ENCODE assay signal across 1 cellular context in genomic region chr7:102099474-102099873, GRCh38.
TF ChIP-seq lines count a peak whose summit lies in the region.

No MANE protein-coding gene starts in this region.

TF ChIP-seq in HCT116, 20 proteins besides CTCF, POLR2A, EP300 and RAD21 (continued from another document):
- TF ChIP-seq TCF7L2 (IDR thresholded peaks at IDR 0.05; ENCODE audit: borderline replicate concordance, extremely low read depth, insufficient read depth, insufficient read length) (no peak), ZFX (IDR thresholded peaks at IDR 0.05) (no peak), SP1 (IDR thresholded peaks at IDR 0.05; ENCODE audit: low read depth) (no peak), CBX3 (IDR thresholded peaks at IDR 0.05; ENCODE audit: low read depth) (no peak), JUND (IDR thresholded peaks at IDR 0.05) (no peak), EZH2 (IDR thresholded peaks at IDR 0.05) (no peak)
- TF ChIP-seq, protein P1, sequence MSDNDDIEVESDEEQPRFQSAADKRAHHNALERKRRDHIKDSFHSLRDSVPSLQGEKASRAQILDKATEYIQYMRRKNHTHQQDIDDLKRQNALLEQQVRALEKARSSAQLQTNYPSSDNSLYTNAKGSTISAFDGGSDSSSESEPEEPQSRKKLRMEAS (IDR thresholded peaks at IDR 0.05): no peak
TF ChIP-seq in HCT116: peak in this region for 0.
